Comparison of ENCODE assay signal across 24 cellular contexts in genomic region chr20:63543733-63544132, GRCh38. TPM values are rescaled to one million over a fixed set of nuclear protein-coding genes. Genes with fewer than 3 reads are reported as not detected.
DNase-seq lines count a peak whose midpoint lies in the region; ATAC-seq, FAIRE-seq and TF ChIP-seq lines count a peak whose summit lies in the region.
"Had no signal": no experiment of that assay in that cellular context is flagged by ENCODE, and none has a peak within 500 bp of the region (broad histone marks: within the 10 kb centered on the region; RNA-seq: fewer than 3 reads in every experiment).

No MANE protein-coding gene starts in this region.

- no peak for TF ChIP-seq POLR2A in HepG2 (IDR thresholded peaks at IDR 0.05; ENCODE audit: insufficient read depth in 1 of 2, low read depth in 2 of 2, low read length in 2 of 2)
- TF ChIP-seq POLR2A in right lobe of liver (IDR thresholded peaks at IDR 0.05), result no peak

- DNase-seq in HepG2 (ENCODE audit: low spot score) (no peak), right lobe of liver (no peak), WTC11 (ENCODE audit: low spot score) (no peak), NCI-H1930 (lab: John Stamatoyannopoulos, UW) (no peak)
- DNase-seq in stimulated activated effector memory CD8-positive, alpha-beta T cell treated with anti-CD3 and anti-CD28 coated beads, Interleukin-12 subunit alpha, Interleukin-12 subunit beta, amount 100 ng/mL, for 72 hours (ENCODE audit: low spot score in 2 of 2), result no peak
- DNase-seq: BE2C; CD4-positive, CD25-positive, alpha-beta regulatory T cell; COR-L47; DMS 273 treated with DMSO at 0.1 percent for 48 hours; DND-41; GM23248; KBM-7; NCI-H187; NCI-H2227 treated with DMSO at 0.1 percent for 48 hours; NCI-H510A treated with DMSO at 0.1 percent for 48 hours; NCI-H774; OCI-M1; RPMI8226; SIG-M5 had no signal

- H3K9me3 ChIP-seq in HepG2 (ENCODE audit: low read length), result no peaks in the 10 kb centered on the region
- H3K9me3 ChIP-seq in right lobe of liver, result no peaks in the 10 kb centered on the region
- H3K9me3 ChIP-seq: BE2C, HAP-1 had no signal

- H2AFZ ChIP-seq in HepG2 (ENCODE audit: low read length), result no peak overlapping the region
- H2AFZ ChIP-seq: GM23248 had no signal

- H3K79me2 ChIP-seq in HepG2 (ENCODE audit: insufficient read depth, low read length), result no peaks in the 10 kb centered on the region

- POLR2A ChIA-PET in HepG2 (lab: Yijun Ruan, JAX), result interaction anchor here (0.8 to 1.2 kb wide), 4 partner anchors 9 to 30 kb away, joined by 3 to 5 read pairs (median 4); partner anchors contain the start of genes HELZ2 and PPDPF
- POLR2A ChIA-PET in WTC11 (lab: Charles Lee), result interaction anchor here (0.6 kb wide), 1 partner anchor 152 kb away, joined by 4 read pairs; no protein-coding TSS in a partner anchor

- no peaks in the 10 kb centered on the region for H3K9me3 Mint-ChIP-seq in WTC11
- H3K9me3 Mint-ChIP-seq in stimulated activated effector memory CD8-positive, alpha-beta T cell treated with anti-CD3 and anti-CD28 coated beads, Interleukin-12 subunit alpha, Interleukin-12 subunit beta, amount 100 ng/mL, for 72 hours, result no peaks in the 10 kb centered on the region
- H3K9me3 Mint-ChIP-seq: CD4-positive, CD25-positive, alpha-beta regulatory T cell had no signal

- intact Hi-C loops in HepG2 (cut with micrococcal nuclease; ENCODE audit: unreplicated experiment) (no loop called here), right lobe of liver (cut with DNase I) (loop anchor here in 1 of 2 donors (10.0 kb wide), 1 partner anchor 431 kb away; the partner anchor contains the start of gene SAMD10)

- H3K4me3 Mint-ChIP-seq in WTC11, result no peak overlapping the region
- no peak overlapping the region for H3K4me3 Mint-ChIP-seq in stimulated activated effector memory CD8-positive, alpha-beta T cell treated with anti-CD3 and anti-CD28 coated beads, Interleukin-12 subunit alpha, Interleukin-12 subunit beta, amount 100 ng/mL, for 72 hours

- H3K4me1 Mint-ChIP-seq in WTC11, result peaks cover 6% of the 10 kb centered on the region; the same call in 1 of the 2 replicates
- peaks cover 6% of the 10 kb centered on the region for H3K4me1 Mint-ChIP-seq in stimulated activated effector memory CD8-positive, alpha-beta T cell treated with anti-CD3 and anti-CD28 coated beads, Interleukin-12 subunit alpha, Interleukin-12 subunit beta, amount 100 ng/mL, for 72 hours

- FAIRE-seq in HepG2 (lab: Jason Lieb, UNC), result peak; percentile 43
- FAIRE-seq: G401.6 had no signal

- CTCF ChIA-PET in HepG2 (lab: Yijun Ruan, JAX; ENCODE audit: low intra/inter-chr PET ratio, low total read pairs) (no interaction called here), WTC11 (lab: Charles Lee) (interaction anchor here (0.5 to 1.4 kb wide), 2 partner anchors 232 to 430 kb away, joined by 3 to 4 read pairs; no protein-coding TSS in a partner anchor)

- H4K20me1 ChIP-seq in HepG2 (ENCODE audit: insufficient read depth, low read length), result no peaks in the 10 kb centered on the region; the same call in 1 of the 2 replicates

- H3K4me2 ChIP-seq in HepG2 (ENCODE audit: low read depth, low read length), result peak overlapping the region; percentile 42; the same call in 1 of the 2 replicates

- H3K4me3 ChIP-seq in HepG2 (replicated peaks in 1 of 3; ENCODE audit: insufficient read depth in 1 of 3, low read depth in 2 of 3, low read length in 3 of 3) (peak overlapping the region in 1 of 3 experiments; percentile 41; a peak in 1 of 6 replicates), right lobe of liver (no peak overlapping the region)
- H3K4me3 ChIP-seq: GM23248, HAP-1 had no signal

- no TSS peak for BruUV-seq in HepG2 (replicated peaks; lab: Mats Ljungman, UMichigan)

- H3K36me3 Mint-ChIP-seq in WTC11, result no peaks in the 10 kb centered on the region
- peaks cover 5% of the 10 kb centered on the region for H3K36me3 Mint-ChIP-seq in stimulated activated effector memory CD8-positive, alpha-beta T cell treated with anti-CD3 and anti-CD28 coated beads, Interleukin-12 subunit alpha, Interleukin-12 subunit beta, amount 100 ng/mL, for 72 hours
- H3K36me3 Mint-ChIP-seq: CD4-positive, CD25-positive, alpha-beta regulatory T cell had no signal

- no peak for TF ChIP-seq CTCF in HepG2 (CRISPR knock-in tag; IDR thresholded peaks at IDR 0.05)
- no peak for TF ChIP-seq CTCF in right lobe of liver (IDR thresholded peaks at IDR 0.05)
- no peak for TF ChIP-seq CTCF in WTC11 (IDR thresholded peaks at IDR 0.05)

- no peaks in the 10 kb centered on the region for H3K27me3 Mint-ChIP-seq in WTC11 (ENCODE audit: low read depth)

- no peak overlapping the region for H3K9ac ChIP-seq in HepG2 (ENCODE audit: insufficient read depth, low read depth, low read length)
- H3K9ac ChIP-seq: GM23248 had no signal

- H3K36me3 ChIP-seq in HepG2 (replicated peaks in 1 of 2; ENCODE audit: control insufficient read depth in 1 of 2, insufficient read depth in 2 of 2, low read length in 2 of 2) (no peaks in the 10 kb centered on the region), right lobe of liver (no peaks in the 10 kb centered on the region)
- H3K36me3 ChIP-seq: BE2C, HAP-1 had no signal

- no peak for TF ChIP-seq RAD21 in HepG2 (CRISPR knock-in tag; IDR thresholded peaks at IDR 0.05)

- in situ Hi-C loops in HepG2 (cut with HindIII; ENCODE audit: extremely low pct_ligation_motif_present, low pct_unique_long_range_greater_than_20kb), result no loop called here

- H3K27ac ChIP-seq in HepG2 (ENCODE audit: extremely low read length, insufficient read depth, low read length), result no peak overlapping the region
- H3K27ac ChIP-seq in right lobe of liver, result no peak overlapping the region
- H3K27ac ChIP-seq: GM23248 had no signal

- H3K4me1 ChIP-seq in HepG2 (ENCODE audit: insufficient read depth, low read length) (peaks cover 32% of the 10 kb centered on the region), right lobe of liver (no peaks in the 10 kb centered on the region)
- H3K4me1 ChIP-seq: HAP-1 had no signal

- H3K27me3 ChIP-seq in HepG2 (ENCODE audit: control insufficient read depth in 1 of 2, insufficient read depth in 2 of 2, low read length in 2 of 2) (peaks cover 52 to 97% of the 10 kb centered on the region in 2 experiments), right lobe of liver (no peaks in the 10 kb centered on the region)
- H3K27me3 ChIP-seq: BE2C had no signal

- ATAC-seq in HepG2 (no peak), right lobe of liver (no peak), WTC11 (no peak), GM21723 (IDR thresholded peaks at IDR 0.05; ENCODE audit: unreplicated experiment) (no peak)
- ATAC-seq in stimulated activated effector memory CD8-positive, alpha-beta T cell treated with anti-CD3 and anti-CD28 coated beads, Interleukin-12 subunit alpha, Interleukin-12 subunit beta, amount 100 ng/mL, for 72 hours, result no peak
- ATAC-seq: SK-N-SH treated with all-trans-retinoic acid at 6 μM for 48 hours had no signal

- TF ChIP-seq EP300 in HepG2 (IDR thresholded peaks at IDR 0.05; ENCODE audit: low read depth in 2 of 2, low read length in 2 of 2), result no peak
- no peak for TF ChIP-seq EP300 in HepG2 (CRISPR knock-in tag; IDR thresholded peaks at IDR 0.05; ENCODE audit: borderline replicate concordance)

- WGBS in HepG2 (ENCODE audit: low lambda C conversion rate), result 30% methylated on average over 6 of the region's 6 CpGs
- 67% methylated on average over 5 of the region's 6 CpGs for WGBS in right lobe of liver (ENCODE audit: insufficient coverage, low coverage, low lambda C conversion rate, missing lambda C conversion rate)

- H3K27ac Mint-ChIP-seq in WTC11, result peak overlapping the region; percentile 9; the same call in 1 of the 2 replicates
- peak overlapping the region; percentile 3 for H3K27ac Mint-ChIP-seq in stimulated activated effector memory CD8-positive, alpha-beta T cell treated with anti-CD3 and anti-CD28 coated beads, Interleukin-12 subunit alpha, Interleukin-12 subunit beta, amount 100 ng/mL, for 72 hours

RNA-seq across cellular contexts. Expression of gene SRMS, which starts 3.8 kb away (rescaled TPM):
- total RNA-seq in HepG2 (2016; rRNA removed; fragmentation: Illumina TruSeq; extraction: Trizol) (not detected in 2 replicates), right lobe of liver (not detected), WTC11 (2021) (0.21 to 0.46 TPM (median 0.26 TPM) in 3 replicates)
- total RNA-seq in HepG2 (2016; cell fraction: cytosol; rRNA removed; fragmentation: Illumina TruSeq; extraction: Trizol; ENCODE audit: low read depth), result not detected in 2 replicates
- not detected in 2 replicates for total RNA-seq in HepG2 (2016; cell fraction: insoluble cytoplasmic fraction; rRNA removed; fragmentation: Illumina TruSeq; extraction: Trizol)
- total RNA-seq in HepG2 (2016; cell fraction: membrane; rRNA removed; fragmentation: Illumina TruSeq; extraction: Trizol), result not detected in 2 replicates
- not detected in 2 replicates for total RNA-seq in HepG2 (2016; cell fraction: nucleus; rRNA removed; fragmentation: Illumina TruSeq; extraction: Trizol)
- 0.09 TPM in 1 of 2 replicates, not detected in the other for polyA plus RNA-seq in HepG2 (2011; rRNA removed)
- polyA plus RNA-seq in HepG2 (2011; cell fraction: cytosol; rRNA removed), result not detected in 2 replicates
- polyA plus RNA-seq in HepG2 (2011; cell fraction: nucleus; rRNA removed), result 0.10 and 0.37 TPM in 2 replicates
- 0.17 TPM in 1 of 2 replicates, not detected in the other for polyA plus RNA-seq in HepG2 (2012)
- polyA plus RNA-seq in HepG2 (2016; cell fraction: cytosol; fragmentation: Illumina TruSeq; extraction: Trizol; ENCODE audit: low read depth), result not detected in 2 replicates
- not detected in 2 replicates for polyA plus RNA-seq in HepG2 (2016; cell fraction: insoluble cytoplasmic fraction; fragmentation: Illumina TruSeq; extraction: Trizol; ENCODE audit: low read depth)
- not detected in 2 replicates for polyA plus RNA-seq in HepG2 (2016; cell fraction: membrane; fragmentation: Illumina TruSeq; extraction: Trizol; ENCODE audit: low read depth)
- not detected in 2 replicates for polyA plus RNA-seq in HepG2 (2016; cell fraction: nucleus; fragmentation: Illumina TruSeq; extraction: Trizol; ENCODE audit: insufficient read depth, low read depth)
- polyA minus RNA-seq in HepG2 (2011; rRNA and poly(A)+ RNA removed; ENCODE audit: low replicate concordance), result 0.28 TPM in 1 of 2 replicates, not detected in the other
- not detected in 2 replicates for polyA minus RNA-seq in HepG2 (2011; cell fraction: cytosol; rRNA and poly(A)+ RNA removed)
- not detected in 2 replicates for polyA minus RNA-seq in HepG2 (2011; cell fraction: nucleus; rRNA and poly(A)+ RNA removed)
- total RNA-seq: A172; CD4-positive, CD25-positive, alpha-beta regulatory T cell; GM23248 had no signal
- polyA plus RNA-seq: CD4-positive, CD25-positive, alpha-beta regulatory T cell; GM23248 had no signal

RNA-seq across cellular contexts. Expression of gene PTK6, which starts 6.6 kb away (rescaled TPM):
- total RNA-seq in HepG2 (2016; rRNA removed; fragmentation: Illumina TruSeq; extraction: Trizol), result not detected in 2 replicates
- not detected in 2 replicates for total RNA-seq in HepG2 (2016; cell fraction: cytosol; rRNA removed; fragmentation: Illumina TruSeq; extraction: Trizol; ENCODE audit: low read depth)
- total RNA-seq in HepG2 (2016; cell fraction: insoluble cytoplasmic fraction; rRNA removed; fragmentation: Illumina TruSeq; extraction: Trizol), result not detected in 2 replicates
- not detected in 2 replicates for total RNA-seq in HepG2 (2016; cell fraction: membrane; rRNA removed; fragmentation: Illumina TruSeq; extraction: Trizol)
- not detected in 2 replicates for total RNA-seq in HepG2 (2016; cell fraction: nucleus; rRNA removed; fragmentation: Illumina TruSeq; extraction: Trizol)
- 0.07 and 0.08 TPM in 2 replicates for polyA plus RNA-seq in HepG2 (2011; rRNA removed)
- 0.05 and 0.08 TPM in 2 replicates for polyA plus RNA-seq in HepG2 (2011; cell fraction: cytosol; rRNA removed)
- polyA plus RNA-seq in HepG2 (2011; cell fraction: nucleus; rRNA removed), result 0.27 and 0.42 TPM in 2 replicates
- polyA plus RNA-seq in HepG2 (2012), result 0.09 and 0.11 TPM in 2 replicates
- polyA plus RNA-seq in HepG2 (2016; cell fraction: cytosol; fragmentation: Illumina TruSeq; extraction: Trizol; ENCODE audit: low read depth), result not detected in 2 replicates
- not detected in 2 replicates for polyA plus RNA-seq in HepG2 (2016; cell fraction: insoluble cytoplasmic fraction; fragmentation: Illumina TruSeq; extraction: Trizol; ENCODE audit: low read depth)
- not detected in 2 replicates for polyA plus RNA-seq in HepG2 (2016; cell fraction: membrane; fragmentation: Illumina TruSeq; extraction: Trizol; ENCODE audit: low read depth)
- polyA plus RNA-seq in HepG2 (2016; cell fraction: nucleus; fragmentation: Illumina TruSeq; extraction: Trizol; ENCODE audit: insufficient read depth, low read depth), result not detected in 2 replicates
- 0.18 and 9.4 TPM in 2 replicates for polyA minus RNA-seq in HepG2 (2011; rRNA and poly(A)+ RNA removed; ENCODE audit: low replicate concordance)
- polyA minus RNA-seq in HepG2 (2011; cell fraction: cytosol; rRNA and poly(A)+ RNA removed), result not detected in 2 replicates
- polyA minus RNA-seq in HepG2 (2011; cell fraction: nucleus; rRNA and poly(A)+ RNA removed), result 0.12 and 0.13 TPM in 2 replicates
- 10 to 100 TPM in 1 of 6 experiments, 1 to 10 TPM in 3, under 1 TPM in 2; 0.78 to 11.0 (median 3.6) TPM for total RNA-seq in right lobe of liver
- 0.22 to 0.53 TPM (median 0.32 TPM) in 3 replicates for total RNA-seq in WTC11 (2021)
- total RNA-seq: GM23248 had no signal
- polyA plus RNA-seq: GM23248 had no signal

RNA-seq across cellular contexts. Expression of gene FNDC11, which starts 10.2 kb away (rescaled TPM):
- total RNA-seq in HepG2 (2016; rRNA removed; fragmentation: Illumina TruSeq; extraction: Trizol) (not detected in 2 replicates), right lobe of liver (not detected), WTC11 (2021) (3.4 to 3.8 TPM (median 3.6 TPM) in 3 replicates)
- not detected in 2 replicates for total RNA-seq in HepG2 (2016; cell fraction: cytosol; rRNA removed; fragmentation: Illumina TruSeq; extraction: Trizol; ENCODE audit: low read depth)
- not detected in 2 replicates for total RNA-seq in HepG2 (2016; cell fraction: insoluble cytoplasmic fraction; rRNA removed; fragmentation: Illumina TruSeq; extraction: Trizol)
- total RNA-seq in HepG2 (2016; cell fraction: membrane; rRNA removed; fragmentation: Illumina TruSeq; extraction: Trizol), result not detected in 2 replicates
- total RNA-seq in HepG2 (2016; cell fraction: nucleus; rRNA removed; fragmentation: Illumina TruSeq; extraction: Trizol), result not detected in 2 replicates
- 0.07 and 0.13 TPM in 2 replicates for polyA plus RNA-seq in HepG2 (2011; rRNA removed)
- 0.19 and 0.23 TPM in 2 replicates for polyA plus RNA-seq in HepG2 (2011; cell fraction: cytosol; rRNA removed)
- polyA plus RNA-seq in HepG2 (2011; cell fraction: nucleus; rRNA removed), result 0.45 and 0.48 TPM in 2 replicates
- 0.05 TPM in 1 of 2 replicates, not detected in the other for polyA plus RNA-seq in HepG2 (2012)
- not detected in 2 replicates for polyA plus RNA-seq in HepG2 (2016; cell fraction: cytosol; fragmentation: Illumina TruSeq; extraction: Trizol; ENCODE audit: low read depth)
- not detected in 2 replicates for polyA plus RNA-seq in HepG2 (2016; cell fraction: insoluble cytoplasmic fraction; fragmentation: Illumina TruSeq; extraction: Trizol; ENCODE audit: low read depth)
- polyA plus RNA-seq in HepG2 (2016; cell fraction: membrane; fragmentation: Illumina TruSeq; extraction: Trizol; ENCODE audit: low read depth), result not detected in 2 replicates
- polyA plus RNA-seq in HepG2 (2016; cell fraction: nucleus; fragmentation: Illumina TruSeq; extraction: Trizol; ENCODE audit: insufficient read depth, low read depth), result not detected in 2 replicates
- polyA minus RNA-seq in HepG2 (2011; rRNA and poly(A)+ RNA removed; ENCODE audit: low replicate concordance), result 0.10 and 0.84 TPM in 2 replicates
- polyA minus RNA-seq in HepG2 (2011; cell fraction: cytosol; rRNA and poly(A)+ RNA removed), result not detected in 2 replicates
- not detected in 2 replicates for polyA minus RNA-seq in HepG2 (2011; cell fraction: nucleus; rRNA and poly(A)+ RNA removed)

RNA-seq across cellular contexts. Expression of gene PPDPF, which starts 23.2 kb away (rescaled TPM):
- total RNA-seq in HepG2 (2016; rRNA removed; fragmentation: Illumina TruSeq; extraction: Trizol) (6.0 and 7.0 TPM in 2 replicates), right lobe of liver (10 to 100 TPM; 50.2 to 99.4 (median 76.7) TPM), WTC11 (2021) (170 to 210 TPM (median 205 TPM) in 3 replicates)
- 21.9 and 23.8 TPM in 2 replicates for total RNA-seq in HepG2 (2016; cell fraction: cytosol; rRNA removed; fragmentation: Illumina TruSeq; extraction: Trizol; ENCODE audit: low read depth)
- 4.3 and 5.4 TPM in 2 replicates for total RNA-seq in HepG2 (2016; cell fraction: insoluble cytoplasmic fraction; rRNA removed; fragmentation: Illumina TruSeq; extraction: Trizol)
- total RNA-seq in HepG2 (2016; cell fraction: membrane; rRNA removed; fragmentation: Illumina TruSeq; extraction: Trizol), result 16.4 and 22.5 TPM in 2 replicates
- total RNA-seq in HepG2 (2016; cell fraction: nucleus; rRNA removed; fragmentation: Illumina TruSeq; extraction: Trizol), result 5.4 and 6.2 TPM in 2 replicates
- 1.8 and 2.2 TPM in 2 replicates for polyA plus RNA-seq in HepG2 (2011; rRNA removed)
- polyA plus RNA-seq in HepG2 (2011; cell fraction: cytosol; rRNA removed), result 2.4 and 6.2 TPM in 2 replicates
- polyA plus RNA-seq in HepG2 (2011; cell fraction: nucleus; rRNA removed), result 6.3 and 9.5 TPM in 2 replicates
- 12.0 and 18.6 TPM in 2 replicates for polyA plus RNA-seq in HepG2 (2012)
- 606 and 718 TPM in 2 replicates for polyA plus RNA-seq in HepG2 (2016; cell fraction: cytosol; fragmentation: Illumina TruSeq; extraction: Trizol; ENCODE audit: low read depth)
- 42.4 and 57.7 TPM in 2 replicates for polyA plus RNA-seq in HepG2 (2016; cell fraction: insoluble cytoplasmic fraction; fragmentation: Illumina TruSeq; extraction: Trizol; ENCODE audit: low read depth)
- polyA plus RNA-seq in HepG2 (2016; cell fraction: membrane; fragmentation: Illumina TruSeq; extraction: Trizol; ENCODE audit: low read depth), result 288 and 295 TPM in 2 replicates
- polyA plus RNA-seq in HepG2 (2016; cell fraction: nucleus; fragmentation: Illumina TruSeq; extraction: Trizol; ENCODE audit: insufficient read depth, low read depth), result 40.1 and 40.2 TPM in 2 replicates
- polyA minus RNA-seq in HepG2 (2011; rRNA and poly(A)+ RNA removed; ENCODE audit: low replicate concordance), result 8.4 and 13.9 TPM in 2 replicates
- polyA minus RNA-seq in HepG2 (2011; cell fraction: cytosol; rRNA and poly(A)+ RNA removed), result 15.8 and 39.4 TPM in 2 replicates
- polyA minus RNA-seq in HepG2 (2011; cell fraction: nucleus; rRNA and poly(A)+ RNA removed), result 4.5 and 4.8 TPM in 2 replicates

RNA-seq across cellular contexts. Expression of gene HELZ2, which starts 30.3 kb away (rescaled TPM):
- total RNA-seq in HepG2 (2016; rRNA removed; fragmentation: Illumina TruSeq; extraction: Trizol), result 8.4 and 10.1 TPM in 2 replicates
- total RNA-seq in HepG2 (2016; cell fraction: cytosol; rRNA removed; fragmentation: Illumina TruSeq; extraction: Trizol; ENCODE audit: low read depth), result 1.7 and 2.1 TPM in 2 replicates
- 6.8 and 10.0 TPM in 2 replicates for total RNA-seq in HepG2 (2016; cell fraction: insoluble cytoplasmic fraction; rRNA removed; fragmentation: Illumina TruSeq; extraction: Trizol)
- 2.8 and 4.3 TPM in 2 replicates for total RNA-seq in HepG2 (2016; cell fraction: membrane; rRNA removed; fragmentation: Illumina TruSeq; extraction: Trizol)
- 12.8 and 18.4 TPM in 2 replicates for total RNA-seq in HepG2 (2016; cell fraction: nucleus; rRNA removed; fragmentation: Illumina TruSeq; extraction: Trizol)
- polyA plus RNA-seq in HepG2 (2011; rRNA removed), result 9.6 and 16.1 TPM in 2 replicates
- polyA plus RNA-seq in HepG2 (2011; cell fraction: cytosol; rRNA removed), result 4.5 and 6.0 TPM in 2 replicates
- polyA plus RNA-seq in HepG2 (2011; cell fraction: nucleus; rRNA removed), result 39.6 and 48.2 TPM in 2 replicates
- polyA plus RNA-seq in HepG2 (2012), result 12.3 and 14.4 TPM in 2 replicates
- 0.26 and 0.46 TPM in 2 replicates for polyA plus RNA-seq in HepG2 (2016; cell fraction: cytosol; fragmentation: Illumina TruSeq; extraction: Trizol; ENCODE audit: low read depth)
- polyA plus RNA-seq in HepG2 (2016; cell fraction: insoluble cytoplasmic fraction; fragmentation: Illumina TruSeq; extraction: Trizol; ENCODE audit: low read depth), result 5.2 and 6.9 TPM in 2 replicates
- polyA plus RNA-seq in HepG2 (2016; cell fraction: membrane; fragmentation: Illumina TruSeq; extraction: Trizol; ENCODE audit: low read depth), result 0.43 and 0.84 TPM in 2 replicates
- polyA plus RNA-seq in HepG2 (2016; cell fraction: nucleus; fragmentation: Illumina TruSeq; extraction: Trizol; ENCODE audit: insufficient read depth, low read depth), result 17.4 and 18.8 TPM in 2 replicates
- polyA minus RNA-seq in HepG2 (2011; rRNA and poly(A)+ RNA removed; ENCODE audit: low replicate concordance), result 33.2 and 74.9 TPM in 2 replicates
- polyA minus RNA-seq in HepG2 (2011; cell fraction: cytosol; rRNA and poly(A)+ RNA removed), result 41.7 and 42.0 TPM in 2 replicates
- 35.3 and 47.0 TPM in 2 replicates for polyA minus RNA-seq in HepG2 (2011; cell fraction: nucleus; rRNA and poly(A)+ RNA removed)
- 10 to 100 TPM; 14.8 to 30.3 (median 24.1) TPM for total RNA-seq in right lobe of liver
- 27.5 to 32.6 TPM (median 32.4 TPM) in 3 replicates for total RNA-seq in WTC11 (2021)
